8 cellular contexts compared by ENCODE assay signal in genomic region chr4:185587444-185588161, GRCh38.
DNase-seq lines count a peak whose midpoint lies in the region; ATAC-seq lines count a peak whose summit lies in the region.

No MANE protein-coding gene starts in this region.

- H3K9me3 ChIP-seq in effector memory CD4-positive, alpha-beta T cell (ENCODE audit: control insufficient read depth, low read length), result no peaks in the 10 kb centered on the region

- DNase-seq in effector memory CD4-positive, alpha-beta T cell, result peak; percentile 24 to 59 (median 41)
- peak; percentile 87 for DNase-seq in stimulated activated CD4-positive, alpha-beta T cell treated with anti-CD3 and anti-CD28 coated beads, Interleukin-15, amount 100 ng/mL, for 24 hours
- DNase-seq in NCI-H1436 treated with DMSO at 0.1 percent for 48 hours (lab: John Stamatoyannopoulos, UW) (no peak), SKM-1 (lab: John Stamatoyannopoulos, UW; ENCODE audit: unreplicated experiment) (no peak), ACHN (no peak)

- H3K4me1 ChIP-seq in effector memory CD4-positive, alpha-beta T cell (ENCODE audit: control insufficient read depth, insufficient read depth, low read length, poor library complexity, severe bottlenecking), result peaks cover 3% of the 10 kb centered on the region

- H3K27ac ChIP-seq in effector memory CD4-positive, alpha-beta T cell (ENCODE audit: insufficient read depth, low read length, poor library complexity, severe bottlenecking), result no peak overlapping the region

- ATAC-seq in GM18861 (IDR thresholded peaks at IDR 0.05; ENCODE audit: unreplicated experiment) (peak; percentile 90), HG02885 (IDR thresholded peaks at IDR 0.05; ENCODE audit: poor library complexity, unreplicated experiment) (peak; percentile 98)
- peak; percentile 94 to 98 for ATAC-seq in activated CD4-positive, CD25-positive, alpha-beta regulatory T cell treated with anti-CD3 and anti-CD28 coated beads, Interleukin-2, amount 50 U/mL, for 24 hours

- H3K27me3 ChIP-seq in effector memory CD4-positive, alpha-beta T cell (replicated peaks; ENCODE audit: control insufficient read depth, insufficient read depth, low read length, poor library complexity, severe bottlenecking), result peaks cover 6% of the 10 kb centered on the region

- no peak overlapping the region for H3K4me3 ChIP-seq in effector memory CD4-positive, alpha-beta T cell (ENCODE audit: insufficient read depth, low read depth, low read length, poor library complexity, severe bottlenecking)

- in situ Hi-C loops in ACHN (cut with HindIII; ENCODE audit: low pct_ligation_motif_present, low pct_unique_long_range_greater_than_20kb, low sequenced_read_pairs), result no loop called here

- H3K36me3 ChIP-seq in effector memory CD4-positive, alpha-beta T cell (ENCODE audit: control insufficient read depth, insufficient read depth, low read length), result no peaks in the 10 kb centered on the region

Comparison
In these comparisons a context has a peak if more than half of its experiments do, and no peak if none do; other contexts are left out.
1. DNase-seq: peak in effector memory CD4-positive, alpha-beta T cell (3 of 3) and stimulated activated CD4-positive, alpha-beta T cell treated with anti-CD3 and anti-CD28 coated beads, Interleukin-15, amount 100 ng/mL, for 24 hours (single experiment); none in NCI-H1436 treated with DMSO at 0.1 percent for 48 hours (single experiment), SKM-1 (single experiment) and ACHN (single experiment).
2. Peak in every context shown above with its lines, with median percentiles within 50 percentile points of each other: ATAC-seq.